ENCODE assay signal across 8 cellular contexts in the genomic region with DNA sequence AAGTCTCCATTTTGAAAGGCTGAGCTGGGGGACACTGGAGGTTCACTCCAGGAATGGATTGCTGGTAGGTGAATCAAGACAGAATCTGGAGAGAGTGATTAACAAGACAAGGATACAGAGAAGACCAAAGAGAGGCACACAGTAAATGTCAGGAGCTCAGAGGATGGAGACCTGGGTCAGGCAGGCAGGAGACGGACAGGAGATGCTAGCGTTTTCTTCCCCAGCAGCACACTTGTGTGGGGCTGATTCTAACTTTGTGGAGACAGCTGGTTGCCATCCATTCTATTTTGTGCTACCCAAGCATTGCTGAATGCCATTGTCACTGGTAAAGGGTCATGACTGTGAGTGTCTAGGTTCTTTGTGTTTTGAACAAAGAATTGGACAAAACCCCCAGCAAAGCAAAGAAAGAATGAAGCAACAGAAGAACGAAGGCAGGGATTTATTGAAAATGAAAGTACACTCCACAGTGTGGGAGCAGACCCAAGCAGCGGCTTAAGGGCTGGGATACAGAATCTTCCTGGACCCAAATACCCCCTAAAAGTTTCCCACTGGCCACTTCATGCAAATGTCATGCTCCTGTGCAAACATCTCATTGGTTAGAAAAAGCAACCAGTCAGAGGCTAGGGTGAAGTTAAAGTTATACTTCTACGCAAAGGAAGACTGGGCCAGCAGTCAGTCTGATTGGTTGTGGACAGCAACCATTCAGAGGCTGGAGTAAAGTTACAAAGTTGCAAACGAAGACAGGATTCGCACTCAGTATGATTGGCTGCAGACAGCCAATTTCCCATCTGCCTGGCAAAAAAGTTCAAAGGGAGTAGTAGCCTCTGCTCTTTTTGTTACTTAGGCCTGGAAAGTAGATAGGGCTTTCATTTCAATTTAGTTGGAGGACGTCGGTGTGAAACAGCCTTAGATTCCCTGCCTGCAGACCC. TPM values are rescaled to one million over a fixed set of nuclear protein-coding genes. Genes with fewer than 3 reads are reported as not detected.
A peak's percentile ranks its signal among the peaks of the same experiment; 100 is the strongest.
DNase-seq lines count a peak whose midpoint lies in the region; FAIRE-seq and TF ChIP-seq lines count a peak whose summit lies in the region.

No MANE protein-coding gene starts in this region.

- POLR2A ChIA-PET in CD4-positive, alpha-beta memory T cell (lab: Charles Lee; ENCODE audit: partially characterized antibody) = no interaction called here
- POLR2A ChIA-PET in SK-N-SH (lab: Yijun Ruan, JAX) = no interaction called here

- no peaks in the 10 kb centered on the region for H3K27me3 ChIP-seq in CD4-positive, alpha-beta memory T cell (ENCODE audit: insufficient read depth, low read length)
- H3K27me3 ChIP-seq in SK-N-SH (ENCODE audit: insufficient read depth) (no peaks in the 10 kb centered on the region), osteoblast (ENCODE audit: insufficient read depth, low read length) (no peaks in the 10 kb centered on the region)

- no peak for TF ChIP-seq CTCF in SK-N-SH (IDR thresholded peaks at IDR 0.05)
- no peak for TF ChIP-seq CTCF in fibroblast of pulmonary artery (IDR thresholded peaks at IDR 0.05; ENCODE audit: low read length, missing control alignments)
- TF ChIP-seq CTCF in osteoblast (IDR thresholded peaks at IDR 0.05; ENCODE audit: extremely low read depth, low read depth, low read length) = no peak

- 96% methylated on average over 9 of the region's 9 CpGs for WGBS in SK-N-SH (ENCODE audit: low lambda C conversion rate)

- H3K4me2 ChIP-seq in SK-N-SH = peak overlapping the region; percentile 49; the same call in 1 of the 2 replicates
- H3K4me2 ChIP-seq in osteoblast (ENCODE audit: insufficient read depth, low read length) = peak overlapping the region; percentile 66

- H3F3A ChIP-seq in SK-N-SH (replicated peaks; ENCODE audit: insufficient read depth) = peaks cover 43% of the 10 kb centered on the region

- H4K20me1 ChIP-seq in SK-N-SH (ENCODE audit: insufficient read depth) (peaks cover 7% of the 10 kb centered on the region), osteoblast (ENCODE audit: insufficient read depth, low read length) (peaks cover 28% of the 10 kb centered on the region)

- peaks cover 12 to 22% (median 15%) of the 10 kb centered on the region in 4 donors for H3K4me1 Mint-ChIP-seq in CD4-positive, alpha-beta memory T cell

- TF ChIP-seq EP300 in SK-N-SH (IDR thresholded peaks at IDR 0.05; ENCODE audit: borderline replicate concordance in 1 of 2, low read depth in 1 of 2, low read length in 1 of 2) = no peak

- no peaks in the 10 kb centered on the region for H3K36me3 Mint-ChIP-seq in CD4-positive, alpha-beta memory T cell

- H3K9me2 ChIP-seq in SK-N-SH = no peaks in the 10 kb centered on the region

- no peaks in the 10 kb centered on the region for H3K27me3 Mint-ChIP-seq in CD4-positive, alpha-beta memory T cell

- intact Hi-C loops in CD4-positive, alpha-beta memory T cell (cut with micrococcal nuclease) = no loop called here

- H3K4me1 ChIP-seq in CD4-positive, alpha-beta memory T cell (ENCODE audit: insufficient read depth, low read length) = peaks cover 15% of the 10 kb centered on the region
- H3K4me1 ChIP-seq in SK-N-SH (ENCODE audit: control insufficient read depth in 1 of 2, insufficient read depth in 2 of 2, low read depth in 1 of 2, low read length in 1 of 2) (peaks cover 41 to 76% of the 10 kb centered on the region in 2 experiments), osteoblast (ENCODE audit: insufficient read depth, low read length) (peaks cover 57% of the 10 kb centered on the region)

- TF ChIP-seq RAD21 in SK-N-SH (IDR thresholded peaks at IDR 0.05; ENCODE audit: low read length) = no peak

- no peaks in the 10 kb centered on the region for H3K36me3 ChIP-seq in CD4-positive, alpha-beta memory T cell (ENCODE audit: insufficient read depth, low read length)
- peaks cover 0 to 5% of the 10 kb centered on the region in 2 experiments for H3K36me3 ChIP-seq in SK-N-SH (replicated peaks in 1 of 2; ENCODE audit: control insufficient read depth in 1 of 2, insufficient read depth in 2 of 2, low read length in 1 of 2)
- H3K36me3 ChIP-seq in osteoblast (ENCODE audit: insufficient read depth, low read length) = no peaks in the 10 kb centered on the region

- H2AFZ ChIP-seq in SK-N-SH (ENCODE audit: low read depth) = no peak overlapping the region
- H2AFZ ChIP-seq in osteoblast (ENCODE audit: low read length) = peak overlapping the region; percentile 5

- H3K4me3 Mint-ChIP-seq in CD4-positive, alpha-beta memory T cell = peak overlapping the region; percentile 12 to 77 (median 58)

- H3K27ac Mint-ChIP-seq in CD4-positive, alpha-beta memory T cell = peak overlapping the region in 3 of 7 donors; percentile 18 to 88 (median 41)

- DNase-seq in CD4-positive, alpha-beta memory T cell = peak in 1 of 5 donors; percentile 4
- DNase-seq in SK-N-SH (no peak), fibroblast of pulmonary artery (ENCODE audit: low read depth) (peak; percentile 72), osteoblast (ENCODE audit: insufficient read length, low spot score, missing footprints) (peak; percentile 30), RCC 7860 (ENCODE audit: low spot score) (no peak), COLO829 (ENCODE audit: low spot score) (no peak), GOT3 (lab: John Stamatoyannopoulos, UW) (no peak)
- DNase-seq in stimulated activated naive CD4-positive, alpha-beta T cell (lab: John Stamatoyannopoulos, UW) = no peak

- CTCF ChIA-PET in CD4-positive, alpha-beta memory T cell (lab: Charles Lee; ENCODE audit: partially characterized antibody) = no interaction called here
- CTCF ChIA-PET in SK-N-SH (lab: Yijun Ruan, JAX) = no interaction called here

- H3K27ac ChIP-seq in CD4-positive, alpha-beta memory T cell (ENCODE audit: low read depth, low read length) = no peak overlapping the region
- H3K27ac ChIP-seq in SK-N-SH (ENCODE audit: low read depth in 2 of 2, low read length in 1 of 2) (peak overlapping the region in 1 of 2 experiments; percentile 3; a peak in 2 of 4 replicates), osteoblast (ENCODE audit: low read depth, low read length) (peak overlapping the region; percentile 31)

- no peak for FAIRE-seq in RCC 7860 (lab: Jason Lieb, UNC)

- no peaks in the 10 kb centered on the region for H3K9me3 Mint-ChIP-seq in CD4-positive, alpha-beta memory T cell

- H3K9me3 ChIP-seq in CD4-positive, alpha-beta memory T cell (ENCODE audit: control insufficient read depth in 1 of 2, low read length in 2 of 2) = no peaks in the 10 kb centered on the region
- H3K9me3 ChIP-seq in SK-N-SH (no peaks in the 10 kb centered on the region), osteoblast (ENCODE audit: low read depth, low read length) (no peaks in the 10 kb centered on the region)

- H3K9ac ChIP-seq in SK-N-SH = no peak overlapping the region; the same call in 1 of the 2 replicates

- H3K79me2 ChIP-seq in SK-N-SH (ENCODE audit: insufficient read depth) = peaks cover 95% of the 10 kb centered on the region
- H3K79me2 ChIP-seq in osteoblast (ENCODE audit: insufficient read depth, low read length) = peaks cover 70% of the 10 kb centered on the region

- H3K4me3 ChIP-seq in CD4-positive, alpha-beta memory T cell (ENCODE audit: low read length in 2 of 2) = no peak overlapping the region
- H3K4me3 ChIP-seq in SK-N-SH (ENCODE audit: low read depth in 2 of 2, low read length in 1 of 2) (no peak overlapping the region), fibroblast of pulmonary artery (replicated peaks; ENCODE audit: low read depth, low read length) (peak overlapping the region; percentile 38), osteoblast (ENCODE audit: insufficient read depth, low read length) (peak overlapping the region; percentile 38)

TF ChIP-seq in SK-N-SH, 30 proteins besides CTCF, POLR2A, EP300 and RAD21 (continues in another document):
- TF ChIP-seq TAF1 (IDR thresholded peaks at IDR 0.05; ENCODE audit: borderline replicate concordance, low read depth, low read length) = no peak
- TF ChIP-seq, protein P1, sequence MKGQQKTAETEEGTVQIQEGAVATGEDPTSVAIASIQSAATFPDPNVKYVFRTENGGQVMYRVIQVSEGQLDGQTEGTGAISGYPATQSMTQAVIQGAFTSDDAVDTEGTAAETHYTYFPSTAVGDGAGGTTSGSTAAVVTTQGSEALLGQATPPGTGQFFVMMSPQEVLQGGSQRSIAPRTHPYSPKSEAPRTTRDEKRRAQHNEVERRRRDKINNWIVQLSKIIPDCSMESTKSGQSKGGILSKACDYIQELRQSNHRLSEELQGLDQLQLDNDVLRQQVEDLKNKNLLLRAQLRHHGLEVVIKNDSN (IDR thresholded peaks at IDR 0.05; ENCODE audit: borderline replicate concordance, low read depth) = no peak
- TF ChIP-seq EZH2phosphoT487 (IDR thresholded peaks at IDR 0.05; ENCODE audit: borderline replicate concordance, low read depth) = no peak
- no peak for TF ChIP-seq FOSL2 (IDR thresholded peaks at IDR 0.05; ENCODE audit: borderline replicate concordance, low read depth)
- TF ChIP-seq NFIC (IDR thresholded peaks at IDR 0.05; ENCODE audit: borderline replicate concordance) = no peak
- TF ChIP-seq FOXJ3 (CRISPR knock-in tag; IDR thresholded peaks at IDR 0.05) = no peak
- no peak for TF ChIP-seq GATA2 (CRISPR knock-in tag; IDR thresholded peaks at IDR 0.05)
- no peak for TF ChIP-seq TEAD4 (IDR thresholded peaks at IDR 0.05; ENCODE audit: borderline replicate concordance, insufficient read depth)
- TF ChIP-seq RFX5 (IDR thresholded peaks at IDR 0.05; ENCODE audit: low read length) = no peak

RNA-seq across cellular contexts. Expression of a gene that starts 17.5 kb away (rescaled TPM):
- total RNA-seq in CD4-positive, alpha-beta memory T cell = under 1 TPM; 0.26 to 0.42 TPM
- polyA plus RNA-seq in CD4-positive, alpha-beta memory T cell = under 1 TPM in 1 of 2 donors, not detected in 1; 0.08 TPM
- 93.7 and 105 TPM in 2 replicates for polyA plus RNA-seq in SK-N-SH (2012; rRNA removed)
- polyA plus RNA-seq in SK-N-SH (2012; cell fraction: cytosol; rRNA removed) = 54.5 and 77.5 TPM in 2 replicates
- 207 and 220 TPM in 2 replicates for polyA plus RNA-seq in SK-N-SH (2012; cell fraction: nucleus; rRNA removed)
- 183 and 190 TPM in 2 replicates for total RNA-seq in osteoblast

RNA-seq across cellular contexts. Expression of a gene that starts 34.2 kb away (rescaled TPM):
- 10 to 100 TPM; 51.6 to 57.0 TPM for total RNA-seq in CD4-positive, alpha-beta memory T cell
- polyA plus RNA-seq in CD4-positive, alpha-beta memory T cell = 10 to 100 TPM in 1 of 2 donors, 1 to 10 TPM in 1; 9.7 to 11.5 TPM
- polyA plus RNA-seq in SK-N-SH (2012; rRNA removed) = 17.5 and 22.0 TPM in 2 replicates
- 7.9 and 11.5 TPM in 2 replicates for polyA plus RNA-seq in SK-N-SH (2012; cell fraction: cytosol; rRNA removed)
- polyA plus RNA-seq in SK-N-SH (2012; cell fraction: nucleus; rRNA removed) = 76.1 and 80.1 TPM in 2 replicates
- 17.7 and 20.3 TPM in 2 replicates for total RNA-seq in osteoblast

RNA-seq across cellular contexts. Expression of a gene that starts 34.4 kb away (rescaled TPM):
- total RNA-seq in CD4-positive, alpha-beta memory T cell = 10 to 100 TPM; 55.3 to 56.5 TPM
- polyA plus RNA-seq in CD4-positive, alpha-beta memory T cell = 10 to 100 TPM; 37.9 to 51.6 TPM
- polyA plus RNA-seq in SK-N-SH (2012; rRNA removed) = 43.0 and 64.7 TPM in 2 replicates
- polyA plus RNA-seq in SK-N-SH (2012; cell fraction: cytosol; rRNA removed) = 28.4 and 30.5 TPM in 2 replicates
- polyA plus RNA-seq in SK-N-SH (2012; cell fraction: nucleus; rRNA removed) = 65.7 and 67.7 TPM in 2 replicates
- total RNA-seq in osteoblast = 16.2 and 20.6 TPM in 2 replicates

RNA-seq across cellular contexts. Expression of a gene that starts 40.0 kb away (rescaled TPM):
- 10 to 100 TPM; 13.7 to 13.9 TPM for total RNA-seq in CD4-positive, alpha-beta memory T cell
- 1 to 10 TPM; 2.1 to 3.8 TPM for polyA plus RNA-seq in CD4-positive, alpha-beta memory T cell
- polyA plus RNA-seq in SK-N-SH (2012; rRNA removed) = 46.9 and 59.6 TPM in 2 replicates
- 15.8 and 24.8 TPM in 2 replicates for polyA plus RNA-seq in SK-N-SH (2012; cell fraction: cytosol; rRNA removed)
- 138 and 153 TPM in 2 replicates for polyA plus RNA-seq in SK-N-SH (2012; cell fraction: nucleus; rRNA removed)
- total RNA-seq in osteoblast = 46.9 and 48.5 TPM in 2 replicates

Comparison
In these comparisons a context has a peak if more than half of its experiments do, and no peak if none do; other contexts are left out.
1. DNase-seq: peak in fibroblast of pulmonary artery (single experiment) and osteoblast (single experiment); none in SK-N-SH (single experiment), RCC 7860 (single experiment), stimulated activated naive CD4-positive, alpha-beta T cell (0 of 6), COLO829 (single experiment) and GOT3 (single experiment).
2. H3K4me3 ChIP-seq: peak in fibroblast of pulmonary artery (single experiment) and osteoblast (single experiment); none in CD4-positive, alpha-beta memory T cell (0 of 2) and SK-N-SH (0 of 2).
3. RNA of a gene that starts 17.5 kb away (total RNA-seq): 183 to 190 TPM in osteoblast; 0.26 to 0.42 TPM in CD4-positive, alpha-beta memory T cell; every median in the first group is over 100 times any median in the second.